ENCODE assay signal across 24 cellular contexts in the genomic region with DNA sequence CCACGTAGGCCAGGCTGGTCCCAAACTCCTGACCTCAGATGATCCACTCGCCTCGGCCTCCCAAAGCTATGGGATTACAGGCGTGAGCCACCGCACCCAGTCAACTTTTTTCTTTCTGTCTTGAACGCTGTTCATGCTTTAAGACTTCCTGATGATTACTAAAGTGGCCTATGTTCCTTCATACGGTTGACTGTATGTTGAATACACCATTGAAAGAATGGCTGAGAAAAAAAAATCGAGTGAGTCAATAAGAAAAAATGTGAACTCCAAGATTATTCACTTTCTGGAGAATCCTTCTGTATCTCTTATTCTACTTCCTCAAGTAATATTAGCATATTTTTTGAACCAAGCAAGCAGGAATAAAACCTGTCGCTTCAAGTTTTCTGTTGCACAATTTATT.
A peak's percentile ranks its signal among the peaks of the same experiment; 100 is the strongest.
DNase-seq lines count a peak whose midpoint lies in the region; ATAC-seq lines count a peak whose summit lies in the region.
"Had no signal": no experiment of that assay in that cellular context is flagged by ENCODE, and none has a peak within 500 bp of the region (broad histone marks: within the 10 kb centered on the region; RNA-seq: fewer than 3 reads in every experiment).

No MANE protein-coding gene starts in this region.

- no peaks in the 10 kb centered on the region for H3K36me3 ChIP-seq in naive thymus-derived CD4-positive, alpha-beta T cell (ENCODE audit: control insufficient read depth in 2 of 3, insufficient read depth in 3 of 3, low read length in 3 of 3)
- H3K36me3 ChIP-seq: BE2C, breast epithelium, left ventricle myocardium inferior, ovary, right atrium auricular region, upper lobe of left lung had no signal

- intact Hi-C loops in activated CD4-positive, alpha-beta memory T cell treated with anti-CD3 and anti-CD28 coated beads for 36 hours (cut with micrococcal nuclease) = loop anchor here (5.0 kb wide), 1 partner anchor 677 kb away; no protein-coding TSS in a partner anchor
- intact Hi-C loops in naive thymus-derived CD4-positive, alpha-beta T cell (cut with micrococcal nuclease) = loop anchor here in 1 of 2 donors (5.0 kb wide), 1 partner anchor 1527 kb away; no protein-coding TSS in a partner anchor

- peaks cover 5 to 28% of the 10 kb centered on the region in 2 donors for H3K4me1 ChIP-seq in naive thymus-derived CD4-positive, alpha-beta T cell (ENCODE audit: control insufficient read depth in 2 of 2, insufficient read depth in 2 of 2, low read length in 2 of 2)
- H3K4me1 ChIP-seq: BE2C, breast epithelium, left ventricle myocardium inferior, right atrium auricular region, upper lobe of left lung had no signal

- POLR2A ChIA-PET in activated CD4-positive, alpha-beta memory T cell treated with anti-CD3 and anti-CD28 coated beads for 36 hours (lab: Charles Lee) = interaction anchor here (0.5 kb wide), 1 partner anchor 11 kb away, joined by 4 read pairs; no protein-coding TSS in a partner anchor
- POLR2A ChIA-PET in activated CD4-positive, alpha-beta memory T cell treated with anti-CD3 and anti-CD28 coated beads, Interleukin-2, amount 10 ng/mL, durations not matched to agents 7 days and 5 days (lab: Charles Lee) = interaction anchor here (1.3 to 1.6 kb wide), 2 partner anchors 12 to 20 kb away, joined by 4 to 6 read pairs; no protein-coding TSS in a partner anchor
- POLR2A ChIA-PET in activated naive CD8-positive, alpha-beta T cell treated with anti-CD3 and anti-CD28 coated beads, Interleukin-2, amount 10 ng/mL, durations not matched to agents 7 days and 5 days (lab: Charles Lee) = interaction anchor here (0.5 to 1.2 kb wide), 6 partner anchors 24 to 1042 kb away, joined by 3 to 4 read pairs (median 3); no protein-coding TSS in a partner anchor
- POLR2A ChIA-PET in naive thymus-derived CD4-positive, alpha-beta T cell (lab: Charles Lee) = interaction anchor here (0.8 to 2.3 kb wide), 3 partner anchors 51 to 1222 kb away, joined by 3 to 10 read pairs (median 4); a partner anchor contains a TSS

- H3K27ac ChIP-seq in naive thymus-derived CD4-positive, alpha-beta T cell (ENCODE audit: low read depth, low read length) = no peak overlapping the region
- H3K27ac ChIP-seq: breast epithelium, left ventricle myocardium inferior, ovary, right atrium auricular region, upper lobe of left lung, VCaP had no signal

- no peaks in the 10 kb centered on the region for H3K9me3 Mint-ChIP-seq in activated CD4-positive, alpha-beta memory T cell treated with anti-CD3 and anti-CD28 coated beads for 36 hours
- H3K9me3 Mint-ChIP-seq in activated CD4-positive, alpha-beta memory T cell treated with anti-CD3 and anti-CD28 coated beads, Interleukin-2, amount 10 ng/mL, durations not matched to agents 7 days and 5 days = no peaks in the 10 kb centered on the region
- H3K9me3 Mint-ChIP-seq in activated naive CD8-positive, alpha-beta T cell treated with anti-CD3 and anti-CD28 coated beads, Interleukin-2, amount 10 ng/mL, durations not matched to agents 7 days and 5 days = no peaks in the 10 kb centered on the region
- peaks cover 0 to 5% (median 0%) of the 10 kb centered on the region in 11 donors for H3K9me3 Mint-ChIP-seq in naive thymus-derived CD4-positive, alpha-beta T cell
- H3K9me3 Mint-ChIP-seq: immature natural killer cell, nephron had no signal

- no peak for ATAC-seq in activated naive CD8-positive, alpha-beta T cell treated with anti-CD3 and anti-CD28 coated beads, Interleukin-2, amount 10 ng/mL, durations not matched to agents 7 days and 5 days (ENCODE audit: low read depth)
- ATAC-seq in naive thymus-derived CD4-positive, alpha-beta T cell = no peak

- peak overlapping the region; percentile 51 for H3K4me3 Mint-ChIP-seq in activated CD4-positive, alpha-beta memory T cell treated with anti-CD3 and anti-CD28 coated beads for 36 hours
- H3K4me3 Mint-ChIP-seq in activated CD4-positive, alpha-beta memory T cell treated with anti-CD3 and anti-CD28 coated beads, Interleukin-2, amount 10 ng/mL, durations not matched to agents 7 days and 5 days = no peak overlapping the region
- H3K4me3 Mint-ChIP-seq in activated naive CD8-positive, alpha-beta T cell treated with anti-CD3 and anti-CD28 coated beads, Interleukin-2, amount 10 ng/mL, durations not matched to agents 7 days and 5 days = peak overlapping the region; percentile 50
- H3K4me3 Mint-ChIP-seq in naive thymus-derived CD4-positive, alpha-beta T cell = peak overlapping the region in 8 of 10 donors; percentile 13 to 87 (median 61)
- H3K4me3 Mint-ChIP-seq: nephron had no signal

- H3K27me3 Mint-ChIP-seq in activated CD4-positive, alpha-beta memory T cell treated with anti-CD3 and anti-CD28 coated beads for 36 hours = no peaks in the 10 kb centered on the region
- H3K27me3 Mint-ChIP-seq in activated CD4-positive, alpha-beta memory T cell treated with anti-CD3 and anti-CD28 coated beads, Interleukin-2, amount 10 ng/mL, durations not matched to agents 7 days and 5 days = no peaks in the 10 kb centered on the region
- no peaks in the 10 kb centered on the region for H3K27me3 Mint-ChIP-seq in activated naive CD8-positive, alpha-beta T cell treated with anti-CD3 and anti-CD28 coated beads, Interleukin-2, amount 10 ng/mL, durations not matched to agents 7 days and 5 days
- no peaks in the 10 kb centered on the region for H3K27me3 Mint-ChIP-seq in naive thymus-derived CD4-positive, alpha-beta T cell

- DNase-seq in activated CD4-positive, alpha-beta memory T cell treated with anti-CD3 and anti-CD28 coated beads for 36 hours = no peak
- no peak for DNase-seq in activated CD4-positive, alpha-beta memory T cell treated with anti-CD3 and anti-CD28 coated beads, Interleukin-2, amount 10 ng/mL, durations not matched to agents 7 days and 5 days
- DNase-seq in HT1080 (ENCODE audit: low read depth) (peak; percentile 54), AML-193 (lab: John Stamatoyannopoulos, UW) (no peak), cerebellar cortex (ENCODE audit: low spot score) (no peak), T-helper 1 cell (no peak)
- DNase-seq in activated naive CD8-positive, alpha-beta T cell treated with anti-CD3 and anti-CD28 coated beads, Interleukin-2, amount 10 ng/mL, durations not matched to agents 7 days and 5 days = no peak
- DNase-seq in naive thymus-derived CD4-positive, alpha-beta T cell = no peak
- DNase-seq: activated CD4-positive, alpha-beta T cell treated with anti-CD3 and anti-CD28 coated beads, Interleukin-2, amount 50 U/mL, for 48 hours; BE2C; Calu3; left ventricle myocardium inferior; midbrain; MM.1S; NCI-H1417 treated with DMSO at 0.1 percent for 48 hours; NCI-H524; NK-92 treated with Interleukin-12 subunit alpha and Interleukin-12 subunit beta, amount 100 ng/mL, for 24 hours; ovary; upper lobe of left lung had no signal

- H3K27me3 ChIP-seq in naive thymus-derived CD4-positive, alpha-beta T cell (ENCODE audit: control insufficient read depth in 2 of 2, insufficient read depth in 2 of 2, low read length in 2 of 2) = no peaks in the 10 kb centered on the region
- H3K27me3 ChIP-seq: BE2C, breast epithelium, ovary, right atrium auricular region, upper lobe of left lung had no signal

- no peak overlapping the region for H3K4me3 ChIP-seq in naive thymus-derived CD4-positive, alpha-beta T cell (ENCODE audit: low read length)
- H3K4me3 ChIP-seq: breast epithelium, left ventricle myocardium inferior, ovary, right atrium auricular region, upper lobe of left lung had no signal

- CTCF ChIA-PET in activated CD4-positive, alpha-beta memory T cell treated with anti-CD3 and anti-CD28 coated beads for 36 hours (lab: Charles Lee) = no interaction called here
- CTCF ChIA-PET in activated CD4-positive, alpha-beta memory T cell treated with anti-CD3 and anti-CD28 coated beads, Interleukin-2, amount 10 ng/mL, durations not matched to agents 7 days and 5 days (lab: Charles Lee) = no interaction called here
- CTCF ChIA-PET in naive thymus-derived CD4-positive, alpha-beta T cell (lab: Charles Lee) = interaction anchor here (0.6 kb wide), 1 partner anchor 23 kb away, joined by 3 read pairs; no protein-coding TSS in a partner anchor

- peaks cover 54% of the 10 kb centered on the region for H3K4me1 Mint-ChIP-seq in activated CD4-positive, alpha-beta memory T cell treated with anti-CD3 and anti-CD28 coated beads for 36 hours (ENCODE audit: low read depth)
- peaks cover 19% of the 10 kb centered on the region for H3K4me1 Mint-ChIP-seq in activated CD4-positive, alpha-beta memory T cell treated with anti-CD3 and anti-CD28 coated beads, Interleukin-2, amount 10 ng/mL, durations not matched to agents 7 days and 5 days
- peaks cover 31% of the 10 kb centered on the region for H3K4me1 Mint-ChIP-seq in activated naive CD8-positive, alpha-beta T cell treated with anti-CD3 and anti-CD28 coated beads, Interleukin-2, amount 10 ng/mL, durations not matched to agents 7 days and 5 days
- H3K4me1 Mint-ChIP-seq in naive thymus-derived CD4-positive, alpha-beta T cell = peaks cover 11 to 69% (median 54%) of the 10 kb centered on the region in 7 donors
- H3K4me1 Mint-ChIP-seq: nephron had no signal

- H3K9me3 ChIP-seq in naive thymus-derived CD4-positive, alpha-beta T cell (ENCODE audit: control insufficient read depth in 2 of 3, low read length in 3 of 3) = no peaks in the 10 kb centered on the region
- H3K9me3 ChIP-seq: BE2C, breast epithelium, left ventricle myocardium inferior, ovary, right atrium auricular region, upper lobe of left lung had no signal

- no peaks in the 10 kb centered on the region for H3K36me3 Mint-ChIP-seq in activated CD4-positive, alpha-beta memory T cell treated with anti-CD3 and anti-CD28 coated beads for 36 hours
- no peaks in the 10 kb centered on the region for H3K36me3 Mint-ChIP-seq in activated CD4-positive, alpha-beta memory T cell treated with anti-CD3 and anti-CD28 coated beads, Interleukin-2, amount 10 ng/mL, durations not matched to agents 7 days and 5 days (ENCODE audit: low read depth)
- peaks cover 1% of the 10 kb centered on the region for H3K36me3 Mint-ChIP-seq in activated naive CD8-positive, alpha-beta T cell treated with anti-CD3 and anti-CD28 coated beads, Interleukin-2, amount 10 ng/mL, durations not matched to agents 7 days and 5 days
- no peaks in the 10 kb centered on the region for H3K36me3 Mint-ChIP-seq in naive thymus-derived CD4-positive, alpha-beta T cell
- H3K36me3 Mint-ChIP-seq: immature natural killer cell had no signal

- peak overlapping the region; percentile 79 for H3K27ac Mint-ChIP-seq in activated CD4-positive, alpha-beta memory T cell treated with anti-CD3 and anti-CD28 coated beads for 36 hours
- H3K27ac Mint-ChIP-seq in activated CD4-positive, alpha-beta memory T cell treated with anti-CD3 and anti-CD28 coated beads, Interleukin-2, amount 10 ng/mL, durations not matched to agents 7 days and 5 days = no peak overlapping the region
- H3K27ac Mint-ChIP-seq in activated naive CD8-positive, alpha-beta T cell treated with anti-CD3 and anti-CD28 coated beads, Interleukin-2, amount 10 ng/mL, durations not matched to agents 7 days and 5 days = peak overlapping the region; percentile 38
- H3K27ac Mint-ChIP-seq in naive thymus-derived CD4-positive, alpha-beta T cell = peak overlapping the region in 8 of 9 donors; percentile 72 to 96 (median 86)
- H3K27ac Mint-ChIP-seq: immature natural killer cell, nephron had no signal
